In the genomic region with DNA sequence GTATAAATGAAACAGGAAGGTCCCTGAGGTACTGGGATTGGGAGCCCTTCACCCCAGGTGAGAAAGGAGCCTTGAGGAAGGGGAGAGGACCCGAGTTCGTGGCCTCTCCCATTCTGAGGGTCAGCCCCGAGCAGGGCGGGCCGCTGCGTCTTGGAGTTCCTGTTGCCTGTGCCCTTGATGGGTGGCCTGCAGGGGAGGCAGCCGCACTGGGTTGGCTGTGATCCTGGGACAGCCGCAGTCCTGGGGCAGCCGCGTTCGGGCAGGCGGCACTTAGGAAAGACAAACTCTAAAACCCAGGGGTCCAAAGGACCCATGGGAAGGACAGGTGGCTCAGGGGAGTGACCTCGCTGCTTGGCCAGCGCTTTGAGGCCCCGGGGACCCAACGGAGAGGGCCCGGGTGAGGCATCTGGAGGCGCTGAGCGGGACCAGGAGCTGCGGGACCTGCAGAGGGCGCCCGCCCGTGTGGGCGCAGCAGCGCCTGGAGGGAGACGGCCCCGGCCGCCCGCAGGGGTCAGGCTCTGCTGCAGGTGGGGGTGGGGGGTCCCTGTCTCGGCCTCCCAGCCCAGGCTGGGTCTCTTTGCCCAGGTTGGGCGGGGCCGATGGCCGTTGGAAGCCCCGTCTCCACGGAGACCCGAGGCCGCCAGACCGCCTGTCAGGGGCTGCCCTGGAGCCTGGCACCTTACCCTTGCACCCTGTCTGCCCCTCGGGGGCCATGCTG, we compare ENCODE assay signal across 8 cellular contexts.
DNase-seq lines count a peak whose midpoint lies in the region; ATAC-seq and TF ChIP-seq lines count a peak whose summit lies in the region.

No MANE protein-coding gene starts in this region.

- in situ Hi-C loops in KBM-7 (cut with MboI; ENCODE audit: low pct_unique_long_range_greater_than_20kb, low sequenced_read_pairs), result no loop called here

- H3K27ac ChIP-seq in heart right ventricle, result no peak overlapping the region
- H3K27ac ChIP-seq in sigmoid colon, result no peak overlapping the region

- H3K9me3 ChIP-seq in heart right ventricle, result no peaks in the 10 kb centered on the region
- H3K9me3 ChIP-seq in sigmoid colon, result no peaks in the 10 kb centered on the region

- no peaks in the 10 kb centered on the region for H3K36me3 ChIP-seq in heart right ventricle
- no peaks in the 10 kb centered on the region for H3K36me3 ChIP-seq in sigmoid colon

- DNase-seq in AG10803 (ENCODE audit: low read depth) (peak; percentile 14), KBM-7 (peak; percentile 43), heart right ventricle (peak in 1 of 2 donors; percentile 56), sigmoid colon (no peak), GOT3 (lab: John Stamatoyannopoulos, UW) (no peak)
- DNase-seq in activated effector memory CD4-positive, alpha-beta T cell treated with Interleukin-2 at 50 U/mL for 16 hours, result peak; percentile 8
- no peak for DNase-seq in effector CD8-positive, alpha-beta T cell (lab: John Stamatoyannopoulos, UW)

- peak; percentile 48 to 88 (median 78) for ATAC-seq in heart right ventricle
- no peak for ATAC-seq in GM21717 (IDR thresholded peaks at IDR 0.05; ENCODE audit: unreplicated experiment)

- TF ChIP-seq POLR2A in sigmoid colon (IDR thresholded peaks at IDR 0.05), result no peak

- WGBS in heart right ventricle, 2 donors, result 22 to 39% methylated on average over 37 to 39 of the region's 39 CpGs
- 7 to 13% methylated on average over 39 of the region's 39 CpGs for WGBS in sigmoid colon, 2 donors

- H3K27me3 ChIP-seq in heart right ventricle (peaks cover 0 to 11% (median 0%) of the 10 kb centered on the region in 7 donors), sigmoid colon (peaks cover 5 to 25% (median 11%) of the 10 kb centered on the region in 3 donors)

- intact Hi-C loops in heart right ventricle (cut with DNase I) (loop anchor here in 1 of 10 donors (5.0 kb wide), 1 partner anchor 483 kb away; no protein-coding TSS in a partner anchor), sigmoid colon (cut with DNase I) (no loop called here)

- H3K4me1 ChIP-seq in heart right ventricle (peaks cover 2 to 39% (median 24%) of the 10 kb centered on the region in 9 donors), sigmoid colon (peaks cover 0 to 10% (median 6%) of the 10 kb centered on the region in 4 donors)

- TF ChIP-seq EP300 in sigmoid colon (IDR thresholded peaks at IDR 0.05), result no peak

- H3K4me3 ChIP-seq in AG10803 (ENCODE audit: low read length), result peak overlapping the region; percentile 32
- peak overlapping the region; percentile 7 to 47 (median 36) for H3K4me3 ChIP-seq in heart right ventricle
- H3K4me3 ChIP-seq in sigmoid colon, result peak overlapping the region in 3 of 4 donors; percentile 14 to 35 (median 31)

- TF ChIP-seq CTCF in AG10803 (conservative IDR thresholded peaks at IDR 0.05; ENCODE audit: low read length) (peak; percentile 51), heart right ventricle (IDR thresholded peaks at IDR 0.05) (peak; percentile 3 to 73 (median 58)), sigmoid colon (IDR thresholded peaks at IDR 0.05) (peak in 2 of 4 experiments; percentile 14 to 40)

Comparison
In these comparisons a context has a peak if more than half of its experiments do, and no peak if none do; other contexts are left out.
1. DNase-seq: peak in AG10803 (single experiment), KBM-7 (single experiment) and activated effector memory CD4-positive, alpha-beta T cell treated with Interleukin-2 at 50 U/mL for 16 hours (single experiment); none in sigmoid colon (single experiment), GOT3 (single experiment) and effector CD8-positive, alpha-beta T cell (single experiment).
2. Peak in every context shown above with its lines, with median percentiles within 50 percentile points of each other: H3K4me3 ChIP-seq.